9 cellular contexts compared by ENCODE assay signal in the genomic region with DNA sequence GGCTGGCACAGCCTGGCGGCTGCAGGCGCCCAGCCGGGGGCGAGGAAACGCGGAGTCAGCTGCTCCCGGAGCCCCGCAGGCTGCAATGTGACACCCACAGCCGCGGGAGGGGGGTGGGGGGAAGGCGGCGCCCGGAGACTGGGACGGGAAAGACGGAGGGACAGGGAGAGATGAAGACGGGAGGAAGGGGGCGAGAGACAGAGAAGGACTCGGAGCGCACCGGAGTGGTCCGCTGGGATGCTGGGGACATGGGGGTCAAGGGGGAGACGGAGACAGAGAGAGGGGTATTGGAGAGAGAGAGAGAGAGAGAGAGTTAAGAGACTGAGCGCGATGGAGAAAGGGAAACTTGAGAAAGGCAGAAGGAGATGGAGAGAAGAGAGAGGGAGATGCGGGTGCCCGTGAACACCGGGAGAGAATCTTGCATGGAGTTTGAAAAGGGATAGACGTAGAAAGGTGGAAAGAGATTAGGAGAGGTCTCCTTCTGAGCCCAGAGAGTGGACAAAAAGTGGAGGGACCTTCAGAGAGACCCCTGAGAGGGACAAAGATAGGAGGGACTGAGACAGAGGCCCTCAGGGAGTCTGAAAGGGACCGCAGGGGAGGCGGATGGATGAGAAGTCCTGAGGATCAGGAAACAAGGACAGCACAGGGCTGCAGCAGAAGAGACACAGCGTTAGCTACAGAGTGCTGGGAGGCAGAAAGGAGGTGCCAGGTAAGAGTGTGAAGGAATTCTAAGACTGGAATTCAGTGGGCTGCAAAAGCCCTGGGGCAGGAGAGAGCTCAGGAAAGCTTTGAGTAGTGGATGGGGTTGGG.
DNase-seq lines count a peak whose midpoint lies in the region; ATAC-seq lines count a peak whose summit lies in the region.
"Had no signal": no experiment of that assay in that cellular context is flagged by ENCODE, and none has a peak within 500 bp of the region (broad histone marks: within the 10 kb centered on the region; RNA-seq: fewer than 3 reads in every experiment).

No MANE protein-coding gene starts in this region.

- peak overlapping the region; percentile 28 for H3K27ac Mint-ChIP-seq in stimulated activated naive CD8-positive, alpha-beta T cell treated with anti-CD3 and anti-CD28 coated beads, Interleukin-15, Interleukin-2, amounts not matched to agents 100 ng/mL and 50 ng/mL, for 24 hours

- ATAC-seq in stimulated activated naive CD8-positive, alpha-beta T cell treated with anti-CD3 and anti-CD28 coated beads, Interleukin-15, Interleukin-2, amounts not matched to agents 100 U/mL and 50 U/mL, for 24 hours = no peak
- ATAC-seq in HG03025 (IDR thresholded peaks at IDR 0.05; ENCODE audit: low FRiP score, unreplicated experiment) (no peak), HG03378 (IDR thresholded peaks at IDR 0.05; ENCODE audit: unreplicated experiment) (no peak), HG03280 (IDR thresholded peaks at IDR 0.05; ENCODE audit: unreplicated experiment) (no peak)

- H3K4me1 Mint-ChIP-seq in stimulated activated naive CD8-positive, alpha-beta T cell treated with anti-CD3 and anti-CD28 coated beads, Interleukin-15, Interleukin-2, amounts not matched to agents 100 ng/mL and 50 ng/mL, for 24 hours (ENCODE audit: low read depth) = peaks cover 9% of the 10 kb centered on the region

- DNase-seq in stimulated activated naive CD8-positive, alpha-beta T cell treated with anti-CD3 and anti-CD28 coated beads, Interleukin-15, Interleukin-2, amounts not matched to agents 100 U/mL and 50 U/mL, for 24 hours = no peak
- DNase-seq in astrocyte of the hippocampus (ENCODE audit: low read depth, low spot score) = peak; percentile 63

- H3K9me3 ChIP-seq in iPS-18c (ENCODE audit: control insufficient read depth, insufficient read depth, low read length) = no peaks in the 10 kb centered on the region

- peak overlapping the region in 4 of 21 experiments; percentile 11 to 55 (median 22) for H3K27ac ChIP-seq in skin epidermis

- peaks cover 16% of the 10 kb centered on the region for H3K27me3 Mint-ChIP-seq in stimulated activated naive CD8-positive, alpha-beta T cell treated with anti-CD3 and anti-CD28 coated beads, Interleukin-15, Interleukin-2, amounts not matched to agents 100 ng/mL and 50 ng/mL, for 24 hours

- H3K4me3 Mint-ChIP-seq in stimulated activated naive CD8-positive, alpha-beta T cell treated with anti-CD3 and anti-CD28 coated beads, Interleukin-15, Interleukin-2, amounts not matched to agents 100 ng/mL and 50 ng/mL, for 24 hours = peak overlapping the region; percentile 64

- H3K36me3 Mint-ChIP-seq in stimulated activated naive CD8-positive, alpha-beta T cell treated with anti-CD3 and anti-CD28 coated beads, Interleukin-15, Interleukin-2, amounts not matched to agents 100 ng/mL and 50 ng/mL, for 24 hours (ENCODE audit: low read depth) = peaks cover 22% of the 10 kb centered on the region

- H3K4me3 ChIP-seq in iPS-18c (ENCODE audit: insufficient read depth, low read depth, low read length) (peak overlapping the region; percentile 42), skin epidermis (peak overlapping the region; percentile 26 to 57 (median 33))
- H3K4me3 ChIP-seq: GM12878 had no signal

- H3K9me3 Mint-ChIP-seq in stimulated activated naive CD8-positive, alpha-beta T cell treated with anti-CD3 and anti-CD28 coated beads, Interleukin-15, Interleukin-2, amounts not matched to agents 100 ng/mL and 50 ng/mL, for 24 hours = no peaks in the 10 kb centered on the region
